ENCODE assay signal across 1 cellular context in the genomic region with DNA sequence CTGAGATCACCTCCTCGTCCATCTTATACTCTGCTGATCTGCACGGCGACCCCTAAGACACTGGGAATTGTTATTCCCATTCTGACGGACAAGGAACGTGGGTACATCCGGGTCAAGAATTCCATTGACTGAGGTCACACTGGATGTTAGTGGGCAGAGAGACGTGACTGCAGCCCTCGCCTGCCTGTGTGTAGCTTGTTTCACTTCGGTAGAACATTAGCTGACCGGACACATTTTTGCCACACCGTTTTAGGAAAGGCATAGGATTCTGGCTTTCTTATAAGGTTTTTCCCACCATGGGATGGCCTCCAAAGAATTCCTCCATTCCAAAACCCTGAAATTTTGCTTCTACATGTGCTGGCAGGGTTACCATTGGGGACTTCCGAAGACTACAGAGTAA.
TF ChIP-seq lines count a peak whose summit lies in the region.

No MANE protein-coding gene starts in this region.

TF ChIP-seq in IMR-90, 13 proteins besides CTCF, POLR2A, EP300 and RAD21:
- peak; percentile 54 for TF ChIP-seq MAFK (IDR thresholded peaks at IDR 0.05; ENCODE audit: low read depth, low read length)
